Comparison of ENCODE assay signal across 8 cellular contexts in the genomic region with DNA sequence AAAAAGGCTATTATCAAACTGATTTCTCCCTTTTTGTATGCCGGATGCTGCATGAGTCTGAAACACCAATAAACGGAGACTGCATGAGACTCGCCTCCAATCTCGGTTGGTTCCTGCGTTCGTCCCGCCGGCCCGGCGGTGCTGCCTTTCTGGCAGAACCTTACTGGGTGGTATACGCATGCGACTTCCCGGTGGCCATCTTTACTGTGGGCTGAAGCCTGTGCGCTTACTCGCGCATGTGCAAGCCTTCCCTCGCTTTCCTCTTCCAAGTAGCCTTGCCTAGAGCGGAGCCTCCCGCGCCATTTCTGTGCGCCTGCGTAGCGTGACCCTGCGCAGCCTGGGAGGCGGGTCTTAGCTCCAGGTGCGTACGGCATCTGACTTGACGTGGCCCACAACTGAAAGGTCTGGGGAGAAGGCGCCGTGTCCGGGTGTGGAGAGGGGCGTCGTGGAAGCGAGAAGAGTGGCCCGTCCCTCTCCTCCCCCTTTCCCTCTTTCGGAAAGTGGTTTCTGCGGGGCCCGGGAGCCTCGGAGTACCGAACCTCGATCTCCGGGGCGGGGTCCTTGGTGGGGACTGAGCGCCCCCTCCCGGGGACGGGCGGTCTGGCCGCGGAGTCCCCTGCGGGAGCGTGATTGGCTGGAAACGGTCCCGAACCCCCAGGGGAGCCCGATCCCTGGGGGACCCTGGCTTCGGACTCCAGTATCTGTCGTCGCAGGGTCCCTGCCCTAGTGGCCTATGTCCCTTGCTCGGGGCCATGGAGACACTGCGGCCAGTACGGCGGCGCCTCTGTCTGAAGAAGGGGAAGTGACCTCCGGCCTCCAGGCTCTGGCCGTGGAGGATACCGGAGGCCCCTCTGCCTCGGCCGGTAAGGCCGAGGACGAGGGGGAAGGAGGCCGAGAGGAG. TPM values are rescaled to one million over a fixed set of nuclear protein-coding genes. Genes with fewer than 3 reads are reported as not detected.
DNase-seq lines count a peak whose midpoint lies in the region; ATAC-seq lines count a peak whose summit lies in the region.

PAGR1 (plus strand) TSS at position 360 of the 901 bp plus-strand sequence; CDS start at position 734, 374 bp downstream.

- H3K4me1 ChIP-seq in BLaER1 treated with 17β-estradiol and CSF1 and Interleukin-3, amounts not matched to agents 10 nM and 100 nM = peaks cover 70 to 85% (median 80%) of the 10 kb centered on the region in 10 experiments

- ATAC-seq in HG03469 (IDR thresholded peaks at IDR 0.05; ENCODE audit: unreplicated experiment) (peak; percentile 42), left lobe of liver (peak; percentile 75)

- peak within 1 kb of the TSS; percentile 91 for H3K4me3 Mint-ChIP-seq in activated CD4-positive, alpha-beta T cell treated with anti-CD3 and anti-CD28 coated beads, Interleukin-2, amount 10 ng/mL, durations not matched to agents 7 days and 5 days

- peak within 1 kb of the TSS; percentile 68 to 87 (median 80) for H3K4me3 ChIP-seq in BLaER1 treated with 17β-estradiol and CSF1 and Interleukin-3, amounts not matched to agents 10 nM and 100 nM

- peaks cover 38% of the 10 kb centered on the region for H3K36me3 Mint-ChIP-seq in activated CD4-positive, alpha-beta T cell treated with anti-CD3 and anti-CD28 coated beads, Interleukin-2, amount 10 ng/mL, durations not matched to agents 7 days and 5 days (ENCODE audit: low read depth)

- peaks cover 13% of the 10 kb centered on the region for H3K27me3 Mint-ChIP-seq in activated CD4-positive, alpha-beta T cell treated with anti-CD3 and anti-CD28 coated beads, Interleukin-2, amount 10 ng/mL, durations not matched to agents 7 days and 5 days

- peak within 1 kb of the TSS; percentile 95 to 100 (median 100) for H3K4me2 ChIP-seq in BLaER1 treated with 17β-estradiol and CSF1 and Interleukin-3, amounts not matched to agents 10 nM and 100 nM

- H3K9me3 ChIP-seq in BLaER1 treated with 17β-estradiol and CSF1 and Interleukin-3, amounts not matched to agents 10 nM and 100 nM (replicated peaks in 1 of 11) = no peaks in the 10 kb centered on the region

- DNase-seq in GM19240 (ENCODE audit: insufficient read length, low spot score) (peak; percentile 89), NCI-H526 treated with DMSO at 0.1 percent for 48 hours (lab: John Stamatoyannopoulos, UW) (peak; percentile 99), dedifferentiated amniotic fluid mesenchymal stem cell (ENCODE audit: extremely low spot score) (peak; percentile 99), left lobe of liver (ENCODE audit: low spot score) (peak; percentile 99)
- DNase-seq in activated CD4-positive, alpha-beta T cell treated with anti-CD3 and anti-CD28 coated beads, Interleukin-2, amount 10 ng/mL, durations not matched to agents 7 days and 5 days = peak; percentile 99
- peak; percentile 97 for DNase-seq in stimulated activated CD4-positive, alpha-beta T cell treated with anti-CD3 and anti-CD28 coated beads, Interleukin-2, amount 100 ng/mL, for 48 hours

- peaks cover 0 to 11% (median 0%) of the 10 kb centered on the region in 11 experiments; a peak in 3 of 22 replicates for H3K27me3 ChIP-seq in BLaER1 treated with 17β-estradiol and CSF1 and Interleukin-3, amounts not matched to agents 10 nM and 100 nM

- CTCF ChIA-PET in activated CD4-positive, alpha-beta T cell treated with anti-CD3 and anti-CD28 coated beads, Interleukin-2, amount 10 ng/mL, durations not matched to agents 7 days and 5 days (lab: Charles Lee) = interaction anchor here (0.6 to 8.8 kb wide), 30 partner anchors 9 to 467 kb away, joined by 3 to 46 read pairs (median 4); partner anchors contain the start of genes KIF22, MAZ, SEZ6L2 and TMEM219

- H3K9me3 Mint-ChIP-seq in activated CD4-positive, alpha-beta T cell treated with anti-CD3 and anti-CD28 coated beads, Interleukin-2, amount 10 ng/mL, durations not matched to agents 7 days and 5 days = no peaks in the 10 kb centered on the region

- peak within 1 kb of the TSS; percentile 79 to 99 (median 96) for H3K9ac ChIP-seq in BLaER1 treated with 17β-estradiol and CSF1 and Interleukin-3, amounts not matched to agents 10 nM and 100 nM

- H3K4me1 Mint-ChIP-seq in activated CD4-positive, alpha-beta T cell treated with anti-CD3 and anti-CD28 coated beads, Interleukin-2, amount 10 ng/mL, durations not matched to agents 7 days and 5 days = peaks cover 71% of the 10 kb centered on the region

- peak within 1 kb of the TSS; percentile 61 to 98 (median 87) for H3K27ac ChIP-seq in BLaER1 treated with 17β-estradiol and CSF1 and Interleukin-3, amounts not matched to agents 10 nM and 100 nM

- peak within 1 kb of the TSS; percentile 96 for H3K27ac Mint-ChIP-seq in activated CD4-positive, alpha-beta T cell treated with anti-CD3 and anti-CD28 coated beads, Interleukin-2, amount 10 ng/mL, durations not matched to agents 7 days and 5 days

- peaks cover 0 to 43% (median 26%) of the 10 kb centered on the region in 11 experiments; a peak in 19 of 22 replicates for H4K20me1 ChIP-seq in BLaER1 treated with 17β-estradiol and CSF1 and Interleukin-3, amounts not matched to agents 10 nM and 100 nM

- POLR2A ChIA-PET in activated CD4-positive, alpha-beta T cell treated with anti-CD3 and anti-CD28 coated beads, Interleukin-2, amount 10 ng/mL, durations not matched to agents 7 days and 5 days (lab: Charles Lee) = interaction anchor here (0.6 to 1.7 kb wide), 4 partner anchors 9 to 128 kb away, joined by 3 to 9 read pairs (median 4); partner anchors contain the start of gene MAZ

- peaks cover 18 to 31% (median 23%) of the 10 kb centered on the region in 11 experiments; a peak in 21 of 22 replicates for H3K36me3 ChIP-seq in BLaER1 treated with 17β-estradiol and CSF1 and Interleukin-3, amounts not matched to agents 10 nM and 100 nM

RNA-seq across cellular contexts. Expression of gene PAGR1, which starts in this region (rescaled TPM):
- total RNA-seq in activated CD4-positive, alpha-beta T cell treated with anti-CD3 and anti-CD28 coated beads, Interleukin-2, amount 10 ng/mL, durations not matched to agents 7 days and 5 days = 10 to 100 TPM; 26.8 to 29.6 TPM
- 11.9 TPM for total RNA-seq in left lobe of liver

Comparison
In these comparisons a context has a peak if more than half of its experiments do, and no peak if none do; other contexts are left out.
1. Peak in every context shown above with its lines: DNase-seq, ATAC-seq, H3K4me3 ChIP-seq and H3K27ac ChIP-seq.